Comparison of ENCODE assay signal across 21 cellular contexts in genomic region chr9:123807241-123807640, GRCh38.
"Had no signal": no experiment of that assay in that cellular context is flagged by ENCODE, and none has a peak within 500 bp of the region (broad histone marks: within the 10 kb centered on the region; RNA-seq: fewer than 3 reads in every experiment).

No MANE protein-coding gene starts in this region.

- H3K27ac Mint-ChIP-seq: activated CD4-positive, alpha-beta T cell treated with anti-CD3 and anti-CD28 coated beads, Interleukin-2, amount 10 ng/mL, durations not matched to agents 7 days and 5 days; activated CD8-positive, alpha-beta T cell treated with anti-CD3 and anti-CD28 coated beads, Interleukin-2, amount 10 ng/mL, durations not matched to agents 7 days and 5 days; effector memory CD8-positive, alpha-beta T cell; immature natural killer cell; naive B cell had no signal

- DNase-seq: activated CD4-positive, alpha-beta T cell treated with anti-CD3 and anti-CD28 coated beads, Interleukin-2, amount 10 ng/mL, durations not matched to agents 7 days and 5 days; activated CD8-positive, alpha-beta T cell treated with anti-CD3 and anti-CD28 coated beads, Interleukin-2, amount 10 ng/mL, durations not matched to agents 7 days and 5 days; activated naive CD4-positive, alpha-beta T cell treated with anti-CD3 and anti-CD28 coated beads, Interleukin-2, amount 50 U/mL, for 16 hours; activated T-cell treated with anti-CD3 and anti-CD28 coated beads, Interleukin-2, amount 50 U/mL, for 4 hours; effector memory CD8-positive, alpha-beta T cell; immature natural killer cell; mesenchymal stem cell; mucosa of descending colon; naive B cell; retina; stimulated activated CD4-positive, alpha-beta T cell treated with anti-CD3 and anti-CD28 coated beads, Interleukin-12 subunit alpha, Interleukin-12 subunit beta, amount 100 ng/mL, for 4 hours; stimulated activated CD4-positive, alpha-beta T cell treated with anti-CD3 and anti-CD28 coated beads, Interleukin-1b, Interleukin-23, amount 100 ng/mL, for 48 hours; stimulated activated CD8-positive, alpha-beta memory T cell treated with anti-CD3 and anti-CD28 coated beads, Interleukin-4, amount 100 ng/mL, for 48 hours; stimulated activated naive CD4-positive, alpha-beta T cell; T1000; upper lobe of right lung had no signal

- H3K4me3 Mint-ChIP-seq: activated CD4-positive, alpha-beta T cell treated with anti-CD3 and anti-CD28 coated beads, Interleukin-2, amount 10 ng/mL, durations not matched to agents 7 days and 5 days; activated CD8-positive, alpha-beta T cell treated with anti-CD3 and anti-CD28 coated beads, Interleukin-2, amount 10 ng/mL, durations not matched to agents 7 days and 5 days; activated T-cell treated with anti-CD3 and anti-CD28 coated beads, Interleukin-2, amount 50 U/mL, for 4 hours; effector memory CD8-positive, alpha-beta T cell; immature natural killer cell; naive B cell; neural crest cell had no signal

- H3K9me3 Mint-ChIP-seq: activated CD4-positive, alpha-beta T cell treated with anti-CD3 and anti-CD28 coated beads, Interleukin-2, amount 10 ng/mL, durations not matched to agents 7 days and 5 days; activated T-cell treated with anti-CD3 and anti-CD28 coated beads, Interleukin-2, amount 50 U/mL, for 4 hours; effector memory CD8-positive, alpha-beta T cell; immature natural killer cell; naive B cell; neural crest cell had no signal

- H3K4me1 ChIP-seq: ascending aorta, upper lobe of right lung had no signal

- FAIRE-seq: bronchial epithelial cell had no signal

- H3K4me1 Mint-ChIP-seq: activated CD4-positive, alpha-beta T cell treated with anti-CD3 and anti-CD28 coated beads, Interleukin-2, amount 10 ng/mL, durations not matched to agents 7 days and 5 days; immature natural killer cell; neural crest cell had no signal

- H3K27ac ChIP-seq: ascending aorta, epithelial cell of prostate, upper lobe of right lung had no signal

- H3K9me3 ChIP-seq: ascending aorta, mucosa of descending colon, upper lobe of right lung had no signal

- H3K27me3 Mint-ChIP-seq: activated CD4-positive, alpha-beta T cell treated with anti-CD3 and anti-CD28 coated beads, Interleukin-2, amount 10 ng/mL, durations not matched to agents 7 days and 5 days; effector memory CD8-positive, alpha-beta T cell; naive B cell had no signal

- ATAC-seq: activated CD4-positive, CD25-positive, alpha-beta regulatory T cell treated with anti-CD3 and anti-CD28 coated beads, Interleukin-2, amount 50 U/mL, for 24 hours; activated CD8-positive, alpha-beta T cell treated with anti-CD3 and anti-CD28 coated beads, Interleukin-2, amount 10 ng/mL, durations not matched to agents 7 days and 5 days; activated T-cell treated with anti-CD3 and anti-CD28 coated beads, Interleukin-2, amount 50 U/mL, for 4 hours; effector memory CD8-positive, alpha-beta T cell; mucosa of descending colon; upper lobe of right lung had no signal

- H3K4me3 ChIP-seq: ascending aorta, mucosa of descending colon, upper lobe of right lung had no signal

- H3K36me3 Mint-ChIP-seq: immature natural killer cell had no signal

- H3K27me3 ChIP-seq: ascending aorta, upper lobe of right lung had no signal

- H3K36me3 ChIP-seq: ascending aorta, upper lobe of right lung had no signal
